8 cellular contexts compared by ENCODE assay signal in the genomic region with DNA sequence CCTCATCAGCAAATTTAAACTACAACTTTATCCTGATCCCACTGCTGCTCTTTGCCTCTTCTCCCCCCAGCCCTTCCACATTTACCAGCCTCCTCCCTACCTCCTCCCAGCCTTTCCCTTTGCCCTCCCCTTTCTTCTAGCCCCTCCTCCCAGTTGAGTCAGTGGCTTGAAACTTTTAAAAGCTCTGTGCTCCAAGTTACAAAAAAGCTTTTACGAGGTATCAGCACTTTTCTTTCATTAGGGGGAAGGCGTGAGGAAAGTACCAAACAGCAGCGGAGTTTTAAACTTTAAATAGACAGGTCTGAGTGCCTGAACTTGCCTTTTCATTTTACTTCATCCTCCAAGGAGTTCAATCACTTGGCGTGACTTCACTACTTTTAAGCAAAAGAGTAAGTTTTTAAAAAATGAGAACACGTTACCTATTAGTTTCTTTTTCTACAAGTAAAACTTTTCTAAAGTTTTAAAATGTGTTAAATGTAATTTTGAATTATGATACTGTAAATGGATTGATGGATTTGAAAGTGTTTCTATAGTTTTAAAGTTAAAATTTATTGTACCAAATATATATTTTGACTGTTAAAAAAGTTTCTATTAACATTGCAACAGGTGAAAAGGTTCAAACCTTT.
DNase-seq lines count a peak whose midpoint lies in the region; ATAC-seq and TF ChIP-seq lines count a peak whose summit lies in the region.

TSS of gene GJA1 (plus strand) at position 203 of the 626 bp plus-strand sequence. CDS start 11,202 bp downstream, outside the sequence.

- TF ChIP-seq CTCF in 22Rv1 (IDR thresholded peaks at IDR 0.05) (no peak), brain microvascular endothelial cell (IDR thresholded peaks at IDR 0.05; ENCODE audit: low read depth, low read length, missing control alignments) (no peak)

- H3K4me3 ChIP-seq in brain microvascular endothelial cell (ENCODE audit: low read depth, low read length) (peak within 1 kb of the TSS; percentile 86), iPS DF 6.9 (ENCODE audit: low read length) (peak within 1 kb of the TSS; percentile 92; the same call in 1 of the 2 replicates)

- ATAC-seq in GM19455 (IDR thresholded peaks at IDR 0.05; ENCODE audit: unreplicated experiment): no peak

- H3K9me3 ChIP-seq in iPS DF 6.9 (ENCODE audit: control insufficient read depth, insufficient read depth, low read length): no peaks in the 10 kb centered on the region

- H3K27me3 ChIP-seq in brain microvascular endothelial cell (replicated peaks): no peaks in the 10 kb centered on the region
- no peaks in the 10 kb centered on the region for H3K27me3 ChIP-seq in iPS DF 6.9 (ENCODE audit: control insufficient read depth, insufficient read depth, low read length)

- DNase-seq in HS-27A (ENCODE audit: low read depth) (peak; percentile 81), brain microvascular endothelial cell (peak; percentile 85), iPS DF 6.9 (ENCODE audit: low read depth, low spot score) (no peak), retina (peak; percentile 52), NCI-H1105 treated with DMSO at 0.1 percent for 48 hours (lab: John Stamatoyannopoulos, UW) (no peak), GF-D8 (lab: John Stamatoyannopoulos, UW) (no peak)

- no CpG with 5 or more reads among the region's 5 CpGs for WGBS in iPS DF 6.9 (ENCODE audit: insufficient coverage, insufficient read length)

- H3K4me1 ChIP-seq in iPS DF 6.9 (ENCODE audit: control insufficient read depth, insufficient read depth, low read length): no peaks in the 10 kb centered on the region

- peak within 1 kb of the TSS; percentile 35 for H3K27ac ChIP-seq in 22Rv1
- peak within 1 kb of the TSS; percentile 79 for H3K27ac ChIP-seq in brain microvascular endothelial cell
- H3K27ac ChIP-seq in iPS DF 6.9 (ENCODE audit: low read length): peak within 1 kb of the TSS; percentile 36

- H3K36me3 ChIP-seq in brain microvascular endothelial cell (replicated peaks) (no peaks in the 10 kb centered on the region), iPS DF 6.9 (ENCODE audit: control insufficient read depth, insufficient read depth, low read length) (no peaks in the 10 kb centered on the region)

- in situ Hi-C loops in brain microvascular endothelial cell (cut with HindIII; ENCODE audit: low pct_ligation_motif_present, low sequenced_read_pairs): loop anchor here (10.0 kb wide), 1 partner anchor 589 kb away; no protein-coding TSS in a partner anchor

Comparison
In these comparisons a context has a peak if more than half of its experiments do, and no peak if none do; other contexts are left out.
1. DNase-seq: peak in HS-27A (single experiment), brain microvascular endothelial cell (single experiment) and retina (single experiment); none in iPS DF 6.9 (single experiment), NCI-H1105 treated with DMSO at 0.1 percent for 48 hours (single experiment) and GF-D8 (single experiment).
2. Peak in every context shown above with its lines, with median percentiles within 50 percentile points of each other: H3K27ac ChIP-seq.